In genomic region chr3:106030620-106030945, GRCh38 we compare ENCODE assay signal across 20 cellular contexts.
DNase-seq lines count a peak whose midpoint lies in the region; FAIRE-seq and TF ChIP-seq lines count a peak whose summit lies in the region.
"Had no signal": no experiment of that assay in that cellular context is flagged by ENCODE, and none has a peak within 500 bp of the region (broad histone marks: within the 10 kb centered on the region; RNA-seq: fewer than 3 reads in every experiment).

No MANE protein-coding gene starts in this region.

- DNase-seq in HFFc6 (peak; percentile 28), astrocyte (ENCODE audit: low read depth) (peak; percentile 60), fibroblast of peridontal ligament (ENCODE audit: extremely low read depth) (peak; percentile 58), medulla oblongata (ENCODE audit: extremely low spot score) (no peak), midbrain (lab: John Stamatoyannopoulos, UW) (no peak), glomerular visceral epithelial cell (ENCODE audit: extremely low spot score) (no peak), mesendoderm (no peak)
- DNase-seq: body of pancreas; hippocampal formation; kidney; NCI-H446; RPMI8226; stimulated activated CD4-positive, alpha-beta T cell treated with anti-CD3 and anti-CD28 coated beads, Interleukin-12 subunit alpha, Interleukin-12 subunit beta, amount 100 ng/mL, for 4 hours; SW 1271 had no signal

- H3K9ac ChIP-seq in astrocyte (ENCODE audit: low read length) (no peak overlapping the region), mesendoderm (ENCODE audit: low read length) (no peak overlapping the region)
- H3K9ac ChIP-seq: BLaER1 treated with 17β-estradiol and CSF1 and Interleukin-3, amounts not matched to agents 10 nM and 100 nM had no signal

- no peaks in the 10 kb centered on the region for H4K20me1 ChIP-seq in astrocyte (ENCODE audit: insufficient read depth, low read length)
- H4K20me1 ChIP-seq: BLaER1 treated with 17β-estradiol and CSF1 and Interleukin-3, amounts not matched to agents 10 nM and 100 nM had no signal

- H2AFZ ChIP-seq in astrocyte (ENCODE audit: low read depth, low read length) = no peak overlapping the region

- H3K79me1 ChIP-seq in mesendoderm (ENCODE audit: low read length) = no peaks in the 10 kb centered on the region

- H3K4me2 ChIP-seq in astrocyte (ENCODE audit: low read length) = peak overlapping the region; percentile 24
- no peak overlapping the region for H3K4me2 ChIP-seq in mesendoderm (ENCODE audit: low read length)
- H3K4me2 ChIP-seq: BLaER1 treated with 17β-estradiol and CSF1 and Interleukin-3, amounts not matched to agents 10 nM and 100 nM had no signal

- no peaks in the 10 kb centered on the region; the same call in none of the 2 replicates for H3K27me3 Mint-ChIP-seq in HFFc6 (ENCODE audit: insufficient read depth)
- peaks cover 4% of the 10 kb centered on the region for H3K27me3 Mint-ChIP-seq in astrocyte (ENCODE audit: low read depth, unreplicated experiment)

- H3K4me1 Mint-ChIP-seq in HFFc6 (ENCODE audit: low read depth) (peaks cover 20% of the 10 kb centered on the region), astrocyte (ENCODE audit: low read depth, unreplicated experiment) (peaks cover 3% of the 10 kb centered on the region)
- H3K4me1 Mint-ChIP-seq: nephron had no signal

- H3K27me3 ChIP-seq in astrocyte (ENCODE audit: insufficient read depth, low read length) = no peaks in the 10 kb centered on the region
- H3K27me3 ChIP-seq in mesendoderm (ENCODE audit: insufficient read depth, low read length, poor library complexity) = no peaks in the 10 kb centered on the region
- H3K27me3 ChIP-seq: BLaER1 treated with 17β-estradiol and CSF1 and Interleukin-3, amounts not matched to agents 10 nM and 100 nM; body of pancreas; esophagus muscularis mucosa; suprapubic skin; vagina had no signal

- no peak overlapping the region for H4K8ac ChIP-seq in mesendoderm (ENCODE audit: low read depth, low read length)

- TF ChIP-seq CTCF in HFFc6 (IDR thresholded peaks at IDR 0.05) = no peak
- no peak for TF ChIP-seq CTCF in astrocyte (IDR thresholded peaks at IDR 0.05; ENCODE audit: insufficient read depth, low read depth, low read length)

- H3K23ac ChIP-seq in mesendoderm (ENCODE audit: low read length) = no peak overlapping the region

- no peaks in the 10 kb centered on the region for H3K9me3 ChIP-seq in astrocyte (ENCODE audit: insufficient read depth, low read depth, low read length)
- H3K9me3 ChIP-seq: BLaER1 treated with 17β-estradiol and CSF1 and Interleukin-3, amounts not matched to agents 10 nM and 100 nM; body of pancreas; esophagus muscularis mucosa; suprapubic skin; vagina had no signal

- no peak overlapping the region for H2BK5ac ChIP-seq in mesendoderm (ENCODE audit: low read length)

- H4K5ac ChIP-seq in mesendoderm (ENCODE audit: low read length) = no peak overlapping the region

- H2BK15ac ChIP-seq in mesendoderm (replicated peaks; ENCODE audit: low read depth) = no peak overlapping the region

- H3K4me3 ChIP-seq in astrocyte (ENCODE audit: insufficient read depth, low read depth, low read length) = no peak overlapping the region
- no peak overlapping the region for H3K4me3 ChIP-seq in mesendoderm (ENCODE audit: low read length)
- H3K4me3 ChIP-seq: BLaER1 treated with 17β-estradiol and CSF1 and Interleukin-3, amounts not matched to agents 10 nM and 100 nM; body of pancreas; esophagus muscularis mucosa; suprapubic skin; vagina had no signal

- H3K9me3 Mint-ChIP-seq in HFFc6 (no peaks in the 10 kb centered on the region), astrocyte (ENCODE audit: unreplicated experiment) (no peaks in the 10 kb centered on the region)
- H3K9me3 Mint-ChIP-seq: nephron had no signal

- H3K4me1 ChIP-seq in astrocyte (ENCODE audit: insufficient read depth, low read length) (no peaks in the 10 kb centered on the region), mesendoderm (ENCODE audit: control insufficient read depth, low read depth, low read length) (no peaks in the 10 kb centered on the region)
- H3K4me1 ChIP-seq: BLaER1 treated with 17β-estradiol and CSF1 and Interleukin-3, amounts not matched to agents 10 nM and 100 nM; body of pancreas; esophagus muscularis mucosa; suprapubic skin; vagina had no signal

- H2BK120ac ChIP-seq in mesendoderm (ENCODE audit: low read depth, low read length) = no peak overlapping the region

- peak; percentile 72 for FAIRE-seq in astrocyte (lab: Jason Lieb, UNC)
- FAIRE-seq: HepG2 had no signal

- H3K27ac ChIP-seq in astrocyte (ENCODE audit: low read depth, low read length) (peak overlapping the region; percentile 35), mesendoderm (ENCODE audit: low read depth, low read length) (no peak overlapping the region)
- H3K27ac ChIP-seq: BLaER1 treated with 17β-estradiol and CSF1 and Interleukin-3, amounts not matched to agents 10 nM and 100 nM; body of pancreas; esophagus muscularis mucosa; suprapubic skin; vagina had no signal

- H3K27ac Mint-ChIP-seq in HFFc6 = peak overlapping the region; percentile 49
- H3K27ac Mint-ChIP-seq in astrocyte (ENCODE audit: unreplicated experiment) = no peak overlapping the region
- H3K27ac Mint-ChIP-seq: nephron had no signal

- H3K36me3 ChIP-seq in astrocyte (ENCODE audit: insufficient read depth, low read length) = no peaks in the 10 kb centered on the region
- H3K36me3 ChIP-seq in mesendoderm (ENCODE audit: control insufficient read depth, insufficient read depth, low read length) = no peaks in the 10 kb centered on the region
- H3K36me3 ChIP-seq: BLaER1 treated with 17β-estradiol and CSF1 and Interleukin-3, amounts not matched to agents 10 nM and 100 nM; esophagus muscularis mucosa; suprapubic skin; vagina had no signal

- H3K56ac ChIP-seq in mesendoderm (ENCODE audit: low read length) = no peak overlapping the region

- H3K79me2 ChIP-seq in astrocyte (ENCODE audit: insufficient read depth, low read length) = no peaks in the 10 kb centered on the region
- no peaks in the 10 kb centered on the region for H3K79me2 ChIP-seq in mesendoderm (ENCODE audit: control insufficient read depth, insufficient read depth, low read length)

- H3K4ac ChIP-seq in mesendoderm (ENCODE audit: low read depth, low read length) = no peak overlapping the region

- H3K4me3 Mint-ChIP-seq in HFFc6 (no peak overlapping the region), astrocyte (ENCODE audit: unreplicated experiment) (no peak overlapping the region)
- H3K4me3 Mint-ChIP-seq: nephron had no signal

- no peak overlapping the region for H2AK5ac ChIP-seq in mesendoderm (ENCODE audit: low read length)

- H3K36me3 Mint-ChIP-seq in HFFc6 (ENCODE audit: low read depth) (no peaks in the 10 kb centered on the region), astrocyte (ENCODE audit: low read depth, unreplicated experiment) (no peaks in the 10 kb centered on the region)

- H3K18ac ChIP-seq in mesendoderm (ENCODE audit: low read length) = no peak overlapping the region

Comparison
In these comparisons a context has a peak if more than half of its experiments do, and no peak if none do; other contexts are left out.
1. DNase-seq: peak in HFFc6 (single experiment), astrocyte (single experiment) and fibroblast of peridontal ligament (single experiment); none in medulla oblongata (single experiment), midbrain (single experiment), glomerular visceral epithelial cell (single experiment) and mesendoderm (single experiment).